In the genomic region with DNA sequence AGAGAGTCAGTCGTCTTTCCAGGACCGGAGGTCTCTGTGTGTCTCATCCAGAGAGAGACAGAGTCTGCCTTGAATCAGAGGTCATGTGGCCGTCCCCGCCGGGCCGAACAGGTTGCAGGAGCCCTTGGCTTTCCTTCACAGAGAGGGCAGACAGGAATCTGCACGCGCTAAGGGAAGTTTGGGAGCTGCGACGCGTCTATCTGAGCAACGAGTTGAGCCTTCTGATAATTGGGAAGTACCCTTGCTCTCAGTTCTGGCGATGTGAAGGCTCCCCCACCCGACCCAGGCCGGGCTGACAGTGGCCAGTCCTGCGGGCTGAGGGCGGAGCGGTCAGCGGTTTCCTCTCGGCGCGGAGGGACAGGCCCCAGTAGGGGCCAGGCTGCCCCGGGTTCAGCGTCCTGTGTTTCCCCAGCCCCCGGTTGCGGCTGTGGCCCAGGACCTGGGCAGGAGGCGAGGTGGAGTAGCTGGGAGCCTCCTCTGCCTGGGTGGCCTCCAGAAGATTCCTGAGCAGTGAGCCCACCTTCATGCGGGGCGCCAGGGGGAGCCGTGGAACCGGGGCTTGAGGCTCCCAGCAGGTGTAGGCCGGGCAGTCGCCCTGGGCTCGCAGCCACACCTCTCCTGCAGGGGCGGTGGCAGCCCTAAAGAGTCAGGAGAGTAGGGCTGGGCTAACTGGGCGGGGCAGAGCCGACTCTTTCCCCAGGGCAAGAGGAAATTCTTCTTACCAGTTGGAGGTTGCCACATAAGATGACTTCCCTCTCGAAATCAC, we compare ENCODE assay signal across 9 cellular contexts. TPM values are rescaled to one million over a fixed set of nuclear protein-coding genes. Genes with fewer than 3 reads are reported as not detected.
A peak's percentile ranks its signal among the peaks of the same experiment; 100 is the strongest.
DNase-seq lines count a peak whose midpoint lies in the region; ATAC-seq, FAIRE-seq and TF ChIP-seq lines count a peak whose summit lies in the region.
"Had no signal": no experiment of that assay in that cellular context is flagged by ENCODE, and none has a peak within 500 bp of the region (broad histone marks: within the 10 kb centered on the region; RNA-seq: fewer than 3 reads in every experiment).

No MANE protein-coding gene starts in this region.

- no peak for FAIRE-seq in K562 (lab: Jason Lieb, UNC)

- intact Hi-C loops in K562 (cut with micrococcal nuclease), result no loop called here
- intact Hi-C loops in lower lobe of right lung (cut with DNase I), result no loop called here

- no peaks in the 10 kb centered on the region for H3K36me3 ChIP-seq in K562 (ENCODE audit: control insufficient read depth, insufficient read depth, low read length)
- H3K36me3 ChIP-seq in lower lobe of right lung, result no peaks in the 10 kb centered on the region

- TF ChIP-seq CTCF in K562 (IDR thresholded peaks at IDR 0.05 in 2 of 3, conservative IDR thresholded peaks at IDR 0.05 in 1 of 3; ENCODE audit: insufficient read depth in 2 of 3, low read depth in 1 of 3, low read length in 3 of 3) (0 out of 6 replicates have a peak, but pooled peaks of 1 of the 3 experiments have one; percentile 24), lower lobe of right lung (IDR thresholded peaks at IDR 0.05) (no peak), omental fat pad (IDR thresholded peaks at IDR 0.05) (no peak)

- H3K79me2 ChIP-seq in K562 (ENCODE audit: control insufficient read depth, insufficient read depth, low read length), result no peaks in the 10 kb centered on the region

- TF ChIP-seq POLR2A in K562 (conservative IDR thresholded peaks at IDR 0.05), result no peak

- H3K27ac ChIP-seq in K562 (ENCODE audit: extremely low read depth, low read depth, low read length), result no peak overlapping the region
- H3K27ac ChIP-seq in lower lobe of right lung, result no peak overlapping the region

- H3K9me1 ChIP-seq in K562 (ENCODE audit: control insufficient read depth, insufficient read depth, low read length), result no peaks in the 10 kb centered on the region

- H3K27me3 ChIP-seq in K562 (ENCODE audit: control insufficient read depth in 2 of 2, insufficient read depth in 2 of 2, low read length in 2 of 2), result peaks cover 2 to 33% of the 10 kb centered on the region in 2 experiments; a peak in 3 of 5 replicates
- peaks cover 93% of the 10 kb centered on the region for H3K27me3 ChIP-seq in lower lobe of right lung (ENCODE audit: low read depth)

- H3K9me3 ChIP-seq in K562 (replicated peaks; ENCODE audit: control insufficient read depth, insufficient read depth, low read depth, low read length) (no peaks in the 10 kb centered on the region), lower lobe of right lung (no peaks in the 10 kb centered on the region)

- in situ Hi-C loops in K562 (cut with MboI), result loop anchor here (25.0 kb wide), 1 partner anchor 1140 kb away; no protein-coding TSS in a partner anchor

- under 1% methylated on average over 23 of the region's 38 CpGs for WGBS in K562 (ENCODE audit: insufficient coverage, low coverage, missing lambda C conversion rate)

- CTCF ChIA-PET in HEK293T (lab: Yijun Ruan, JAX) (interaction anchor here (0.7 to 2.3 kb wide), 5 partner anchors 10 to 204 kb away, joined by 3 to 10 read pairs (median 6); no protein-coding TSS in a partner anchor), K562 (lab: Yijun Ruan, JAX; ENCODE audit: low intra/inter-chr PET ratio) (no interaction called here)

- no peak overlapping the region for H3K4me2 ChIP-seq in K562 (ENCODE audit: insufficient read depth, low read length)

- ATAC-seq in K562, result peak; percentile 80
- ATAC-seq in lower lobe of right lung, result peak; percentile 72 to 74
- ATAC-seq in GM21381 (IDR thresholded peaks at IDR 0.05; ENCODE audit: unreplicated experiment), result no peak
- no peak for ATAC-seq in HG03135 (IDR thresholded peaks at IDR 0.05; ENCODE audit: unreplicated experiment)
- no peak for ATAC-seq in omental fat pad (ENCODE audit: low FRiP score)
- no peak for ATAC-seq in GM21390 (IDR thresholded peaks at IDR 0.05; ENCODE audit: unreplicated experiment)

- DNase-seq in COLO668 (lab: John Stamatoyannopoulos, UW; ENCODE audit: unreplicated experiment) (peak; percentile 5), HEK293T (ENCODE audit: extremely low spot score) (peak; percentile 65), K562 (ENCODE audit: extremely low read depth in 1 of 4, low spot score in 3 of 4) (peak in 3 of 4 experiments; percentile 8 to 21 (median 19)), lower lobe of right lung (peak; percentile 69), omental fat pad (ENCODE audit: low spot score) (no peak)
- DNase-seq: DMS153 had no signal

- no peak for TF ChIP-seq RAD21 in K562 (CRISPR knock-in tag; conservative IDR thresholded peaks at IDR 0.05 in 1 of 2, IDR thresholded peaks at IDR 0.05 in 1 of 2)

- no peak overlapping the region for H3K4me3 ChIP-seq in K562
- peak overlapping the region; percentile 14 for H3K4me3 ChIP-seq in lower lobe of right lung

- no peak for TF ChIP-seq EP300 in K562 (IDR thresholded peaks at IDR 0.05; ENCODE audit: low read length)

- H4K20me1 ChIP-seq in K562 (replicated peaks; ENCODE audit: control insufficient read depth, insufficient read depth, low read length), result no peaks in the 10 kb centered on the region

- BruUV-seq in K562 (replicated peaks; lab: Mats Ljungman, UMichigan), result no TSS peak

- POLR2A ChIA-PET in HEK293T (lab: Yijun Ruan, JAX), result interaction anchor here (1.1 to 8.9 kb wide), 4 partner anchors 10 to 81 kb away, joined by 3 to 151 read pairs (median 26); partner anchors contain the start of gene NR2F1
- POLR2A ChIA-PET in K562 (lab: Yijun Ruan, JAX), result interaction anchor here (0.6 to 1.0 kb wide), 2 partner anchors 108 to 812 kb away, joined by 3 read pairs; no protein-coding TSS in a partner anchor

- H3K4me1 ChIP-seq in K562 (replicated peaks in 1 of 2; ENCODE audit: control insufficient read depth in 2 of 2, insufficient read depth in 2 of 2, low read length in 2 of 2) (peaks cover 0 to 4% of the 10 kb centered on the region in 2 experiments; a peak in 2 of 5 replicates), lower lobe of right lung (peaks cover 16% of the 10 kb centered on the region)

- H2AFZ ChIP-seq in K562 (ENCODE audit: low read depth, low read length), result no peak overlapping the region

- no peak overlapping the region for H3K9ac ChIP-seq in K562 (ENCODE audit: insufficient read depth in 1 of 2, low read depth in 2 of 2, low read length in 2 of 2)

TF ChIP-seq in HEK293T, 16 proteins besides CTCF, POLR2A, EP300 and RAD21 (continues in another document):
- TF ChIP-seq L3MBTL2 (conservative IDR thresholded peaks at IDR 0.05) (peak; percentile 23; the same call in 1 of the 2 replicates), LEF1 (IDR thresholded peaks at IDR 0.05; ENCODE audit: borderline replicate concordance) (no peak)

TF ChIP-seq in K562, 482 proteins besides CTCF, POLR2A, EP300 and RAD21 (continues in another document):
- no peak for TF ChIP-seq CAMTA2 (CRISPR knock-in tag; conservative IDR thresholded peaks at IDR 0.05)
- no peak for TF ChIP-seq HMG20A (CRISPR knock-in tag; conservative IDR thresholded peaks at IDR 0.05)

RNA-seq across cellular contexts. Expression of gene NR2F1, which starts 13.8 kb away (rescaled TPM):
- total RNA-seq in K562 (2011; cell fraction: chromatin; rRNA removed; ENCODE audit: low replicate concordance), result not detected in 2 replicates
- not detected in 2 replicates for total RNA-seq in K562 (2011; cell fraction: nucleolus; rRNA removed)
- not detected in 2 replicates for total RNA-seq in K562 (2011; cell fraction: nucleoplasm; rRNA removed)
- total RNA-seq in K562 (2014; rRNA removed) (not detected in 2 replicates), K562 (2014; rRNA removed; fragmentation: Illumina TruSeq; extraction: Trizol) (not detected in 2 replicates), K562 (2015; rRNA removed; fragmentation: Illumina TruSeq; extraction: Trizol) (not detected in 2 replicates), K562 (2021) (0.04 and 0.18 TPM in 2 replicates), lower lobe of right lung (42.6 TPM), omental fat pad (100 to 1,000 TPM in 1 of 4 donors, 10 to 100 TPM in 3; 15.6 to 117 (median 68.3) TPM)
- polyA plus RNA-seq in K562 (2011; rRNA removed) (0.12 TPM in 1 of 2 replicates, not detected in the other), K562 (2014; fragmentation: Illumina TruSeq; extraction: Trizol) (not detected in 2 replicates), K562 (2014; fragmentation: Nextera tagmentation; extraction: Ambion mirVana) (not detected), K562 (2014; rRNA removed) (not detected in 2 replicates)
- 0.12 and 0.24 TPM in 2 replicates for polyA plus RNA-seq in K562 (2011; cell fraction: cytosol; rRNA removed)
- 0.18 TPM in 1 of 2 replicates, not detected in the other for polyA plus RNA-seq in K562 (2011; cell fraction: nucleus; rRNA removed)
- not detected in 2 replicates for polyA plus RNA-seq in K562 (2012)
- polyA minus RNA-seq in K562 (2011; rRNA and poly(A)+ RNA removed), result not detected in 2 replicates
- polyA minus RNA-seq in K562 (2011; cell fraction: cytosol; rRNA and poly(A)+ RNA removed), result 1.8 TPM in 1 of 2 replicates, not detected in the other
- polyA minus RNA-seq in K562 (2011; cell fraction: nucleus; rRNA and poly(A)+ RNA removed), result 0.11 and 0.40 TPM in 2 replicates

RNA-seq across cellular contexts. Expression of gene NR2F1-AS1, which starts 15.8 kb away (rescaled TPM):
- total RNA-seq in K562 (2011; cell fraction: chromatin; rRNA removed; ENCODE audit: low replicate concordance), result not detected in 2 replicates
- not detected in 2 replicates for total RNA-seq in K562 (2011; cell fraction: nucleolus; rRNA removed)
- total RNA-seq in K562 (2011; cell fraction: nucleoplasm; rRNA removed), result 0.22 TPM in 1 of 2 replicates, not detected in the other
- not detected in 2 replicates for total RNA-seq in K562 (2014; rRNA removed)
- not detected in 2 replicates for total RNA-seq in K562 (2014; rRNA removed; fragmentation: Illumina TruSeq; extraction: Trizol)
- total RNA-seq in K562 (2015; rRNA removed; fragmentation: Illumina TruSeq; extraction: Trizol), result not detected in 2 replicates
- not detected in 2 replicates for total RNA-seq in K562 (2021)
- polyA plus RNA-seq in K562 (2011; rRNA removed), result not detected in 2 replicates
- 0.03 TPM in 1 of 2 replicates, not detected in the other for polyA plus RNA-seq in K562 (2011; cell fraction: cytosol; rRNA removed)
- not detected in 2 replicates for polyA plus RNA-seq in K562 (2011; cell fraction: nucleus; rRNA removed)
- not detected in 2 replicates for polyA plus RNA-seq in K562 (2012)
- not detected in 2 replicates for polyA plus RNA-seq in K562 (2014; fragmentation: Illumina TruSeq; extraction: Trizol)
- polyA plus RNA-seq in K562 (2014; fragmentation: Nextera tagmentation; extraction: Ambion mirVana), result not detected
- polyA plus RNA-seq in K562 (2014; rRNA removed), result not detected in 2 replicates
- polyA minus RNA-seq in K562 (2011; rRNA and poly(A)+ RNA removed), result not detected in 2 replicates
- not detected in 2 replicates for polyA minus RNA-seq in K562 (2011; cell fraction: cytosol; rRNA and poly(A)+ RNA removed)
- polyA minus RNA-seq in K562 (2011; cell fraction: nucleus; rRNA and poly(A)+ RNA removed), result 0.13 TPM in 1 of 2 replicates, not detected in the other
- 11.1 TPM for total RNA-seq in lower lobe of right lung
- 10 to 100 TPM; 17.3 to 31.0 (median 22.9) TPM for total RNA-seq in omental fat pad

Comparison
In these comparisons a context has a peak if more than half of its experiments do, and no peak if none do; other contexts are left out.
1. ATAC-seq: peak in K562 (single experiment) and lower lobe of right lung (2 of 2); none in GM21381 (single experiment), HG03135 (single experiment), omental fat pad (single experiment) and GM21390 (single experiment).
2. RNA of gene NR2F1, which starts 13.8 kb away (total RNA-seq): 15.6 to 117 TPM in omental fat pad and 42.6 TPM in lower lobe of right lung (single experiment); 0.04 to 0.18 TPM in K562; every median in the first group is over 10 times any median in the second.